In genomic region chrX:80799616-80800015, GRCh38 we compare ENCODE assay signal across 14 cellular contexts.
"Had no signal": no experiment of that assay in that cellular context is flagged by ENCODE, and none has a peak within 500 bp of the region (broad histone marks: within the 10 kb centered on the region; RNA-seq: fewer than 3 reads in every experiment).

No MANE protein-coding gene starts in this region.

- H3K9me3 ChIP-seq: ascending aorta, tibial artery, vagina had no signal

- ATAC-seq: activated naive CD8-positive, alpha-beta T cell treated with anti-CD3 and anti-CD28 coated beads, Interleukin-2, amount 50 U/mL, for 24 hours; foreskin keratinocyte; left colon; natural killer cell; right cardiac atrium had no signal

- H3K4me1 ChIP-seq: ascending aorta, foreskin keratinocyte, vagina had no signal

- H3K27me3 ChIP-seq: ascending aorta, foreskin keratinocyte, tibial artery, vagina had no signal

- H3K27me3 Mint-ChIP-seq: activated CD4-positive, alpha-beta memory T cell treated with anti-CD3 and anti-CD28 coated beads for 36 hours; activated naive CD8-positive, alpha-beta T cell treated with anti-CD3 and anti-CD28 coated beads, Interleukin-2, amount 50 U/mL, for 24 hours had no signal

- H3K36me3 Mint-ChIP-seq: activated CD4-positive, alpha-beta memory T cell treated with anti-CD3 and anti-CD28 coated beads for 36 hours; natural killer cell had no signal

- H3K27ac Mint-ChIP-seq: activated CD4-positive, alpha-beta memory T cell treated with anti-CD3 and anti-CD28 coated beads for 36 hours; activated naive CD8-positive, alpha-beta T cell treated with anti-CD3 and anti-CD28 coated beads, Interleukin-2, amount 50 U/mL, for 24 hours; natural killer cell had no signal

- H3K4me3 Mint-ChIP-seq: activated CD4-positive, alpha-beta memory T cell treated with anti-CD3 and anti-CD28 coated beads for 36 hours; activated naive CD8-positive, alpha-beta T cell treated with anti-CD3 and anti-CD28 coated beads, Interleukin-2, amount 50 U/mL, for 24 hours; natural killer cell had no signal

- H3K9me3 Mint-ChIP-seq: activated CD4-positive, alpha-beta memory T cell treated with anti-CD3 and anti-CD28 coated beads for 36 hours; activated naive CD8-positive, alpha-beta T cell treated with anti-CD3 and anti-CD28 coated beads, Interleukin-2, amount 50 U/mL, for 24 hours; natural killer cell had no signal

- DNase-seq: activated CD4-positive, alpha-beta memory T cell treated with anti-CD3 and anti-CD28 coated beads for 36 hours; activated naive CD4-positive, alpha-beta T cell treated with Interleukin-2 at 50 U/mL for 16 hours; activated naive CD8-positive, alpha-beta T cell treated with anti-CD3 and anti-CD28 coated beads, Interleukin-2, amount 50 U/mL, for 24 hours; activated T-cell treated with anti-CD3 and anti-CD28 coated beads, Interleukin-2, amount 50 U/mL, for 48 hours; foreskin keratinocyte; head of caudate nucleus; left colon; natural killer cell; right cardiac atrium; tibial artery had no signal

- H3K4me2 ChIP-seq: smooth muscle cell had no signal

- H3K27ac ChIP-seq: ascending aorta, foreskin keratinocyte, tibial artery, vagina, VCaP had no signal

- H3K4me3 ChIP-seq: ascending aorta, smooth muscle cell, tibial artery, vagina had no signal

- H3K36me3 ChIP-seq: ascending aorta, tibial artery, vagina had no signal
